12 cellular contexts compared by ENCODE assay signal in genomic region chr10:83677795-83678194, GRCh38.
DNase-seq lines count a peak whose midpoint lies in the region; ATAC-seq and TF ChIP-seq lines count a peak whose summit lies in the region.
"Had no signal": no experiment of that assay in that cellular context is flagged by ENCODE, and none has a peak within 500 bp of the region (broad histone marks: within the 10 kb centered on the region; RNA-seq: fewer than 3 reads in every experiment).

No MANE protein-coding gene starts in this region.

- no peak for TF ChIP-seq EP300 in ovary (IDR thresholded peaks at IDR 0.05)

- H3K27me3 ChIP-seq in ovary, result no peaks in the 10 kb centered on the region

- peak; percentile 26 for DNase-seq in DMS53 (lab: John Stamatoyannopoulos, UW)
- no peak for DNase-seq in DMS53 treated with DMSO at 0.1 percent for 48 hours (lab: John Stamatoyannopoulos, UW; ENCODE audit: unreplicated experiment)
- DNase-seq in RPMI8226, result peak; percentile 25
- DNase-seq in mucosa of gallbladder (ENCODE audit: low spot score), result peak; percentile 29
- no peak for DNase-seq in stimulated activated CD4-positive, alpha-beta T cell treated with anti-CD3 and anti-CD28 coated beads, Interleukin-1b, Interleukin-23, amount 100 ng/mL, for 48 hours
- no peak for DNase-seq in COR-L47 (lab: John Stamatoyannopoulos, UW)
- no peak for DNase-seq in ovary
- DNase-seq: activated CD4-positive, alpha-beta T cell treated with anti-CD3 and anti-CD28 coated beads for 36 hours; stimulated activated CD4-positive, alpha-beta T cell treated with anti-CD3 and anti-CD28 coated beads, Interleukin-12 subunit alpha, Interleukin-12 subunit beta, amount 100 ng/mL, for 4 hours had no signal

- no peak overlapping the region for H3K27ac ChIP-seq in ovary
- H3K27ac ChIP-seq: 22Rv1, thoracic aorta had no signal

- no peaks in the 10 kb centered on the region for H3K9me3 ChIP-seq in ovary
- H3K9me3 ChIP-seq: thoracic aorta had no signal

- H3K36me3 ChIP-seq in ovary, result no peaks in the 10 kb centered on the region
- H3K36me3 ChIP-seq: thoracic aorta had no signal

- TF ChIP-seq POLR2A in ovary (IDR thresholded peaks at IDR 0.05), result no peak

- H3K4me3 ChIP-seq in ovary, result no peak overlapping the region
- H3K4me3 ChIP-seq: thoracic aorta had no signal

- ATAC-seq in HG02678 (IDR thresholded peaks at IDR 0.05; ENCODE audit: unreplicated experiment), result peak; percentile 28
- ATAC-seq: activated CD4-positive, alpha-beta T cell treated with anti-CD3 and anti-CD28 coated beads for 36 hours had no signal

- no peaks in the 10 kb centered on the region for H3K4me1 ChIP-seq in ovary (ENCODE audit: insufficient read depth)

- intact Hi-C loops in ovary (cut with DNase I), result no loop called here

- TF ChIP-seq CTCF in ovary (IDR thresholded peaks at IDR 0.05), result no peak

- 42 to 52% (median 44%) methylated on average over 4 of the region's 4 CpGs for WGBS in ovary, 3 donors

Comparison
In these comparisons a context has a peak if more than half of its experiments do, and no peak if none do; other contexts are left out.
1. DNase-seq: peak in DMS53 (single experiment), RPMI8226 (single experiment) and mucosa of gallbladder (single experiment); none in DMS53 treated with DMSO at 0.1 percent for 48 hours (single experiment), stimulated activated CD4-positive, alpha-beta T cell treated with anti-CD3 and anti-CD28 coated beads, Interleukin-1b, Interleukin-23, amount 100 ng/mL, for 48 hours (single experiment), COR-L47 (single experiment) and ovary (0 of 5).